8 cellular contexts compared by ENCODE assay signal in genomic region chr11:119108151-119108856, GRCh38. TPM values are rescaled to one million over a fixed set of nuclear protein-coding genes. Genes with fewer than 3 reads are reported as not detected.
DNase-seq lines count a peak whose midpoint lies in the region; ATAC-seq and TF ChIP-seq lines count a peak whose summit lies in the region.

No MANE protein-coding gene starts in this region.

- H3K4me3 Mint-ChIP-seq in activated CD4-positive, alpha-beta T cell treated with anti-CD3 and anti-CD28 coated beads, Interleukin-2, amount 10 ng/mL, durations not matched to agents 7 days and 5 days = peak overlapping the region; percentile 92
- H3K4me3 Mint-ChIP-seq in osteocyte (ENCODE audit: unreplicated experiment) = peak overlapping the region; percentile 84

- peaks cover 44% of the 10 kb centered on the region for H3K36me3 Mint-ChIP-seq in activated CD4-positive, alpha-beta T cell treated with anti-CD3 and anti-CD28 coated beads, Interleukin-2, amount 10 ng/mL, durations not matched to agents 7 days and 5 days (ENCODE audit: low read depth)
- H3K36me3 Mint-ChIP-seq in osteocyte (ENCODE audit: unreplicated experiment) = peaks cover 16% of the 10 kb centered on the region

- H3K27ac Mint-ChIP-seq in activated CD4-positive, alpha-beta T cell treated with anti-CD3 and anti-CD28 coated beads, Interleukin-2, amount 10 ng/mL, durations not matched to agents 7 days and 5 days = peak overlapping the region; percentile 89
- peak overlapping the region; percentile 82 for H3K27ac Mint-ChIP-seq in osteocyte (ENCODE audit: unreplicated experiment)

- H3K9me3 Mint-ChIP-seq in activated CD4-positive, alpha-beta T cell treated with anti-CD3 and anti-CD28 coated beads, Interleukin-2, amount 10 ng/mL, durations not matched to agents 7 days and 5 days = no peaks in the 10 kb centered on the region
- H3K9me3 Mint-ChIP-seq in osteocyte (ENCODE audit: unreplicated experiment) = no peaks in the 10 kb centered on the region

- CTCF ChIA-PET in activated CD4-positive, alpha-beta T cell treated with anti-CD3 and anti-CD28 coated beads, Interleukin-2, amount 10 ng/mL, durations not matched to agents 7 days and 5 days (lab: Charles Lee) = interaction anchor here (0.6 to 2.6 kb wide), 12 partner anchors 10 to 89 kb away, joined by 3 to 8 read pairs (median 3); partner anchors contain the start of genes HINFP, HMBS and NLRX1

- TF ChIP-seq CTCF in fibroblast of mammary gland (conservative IDR thresholded peaks at IDR 0.05; ENCODE audit: control insufficient read depth, insufficient read depth, low read depth, low read length) (no peak), osteocyte (IDR thresholded peaks at IDR 0.05) (no peak)

- peak; percentile 57 for DNase-seq in stimulated activated CD4-positive, alpha-beta T cell treated with anti-CD3 and anti-CD28 coated beads, Interleukin-15, amount 100 ng/mL, for 24 hours
- DNase-seq in stimulated activated CD4-positive, alpha-beta T cell treated with anti-CD3 and anti-CD28 coated beads, Interleukin-12 subunit alpha, Interleukin-12 subunit beta, amount 100 ng/mL, for 4 hours = no peak
- peak; percentile 53 for DNase-seq in MV-4-11 (lab: John Stamatoyannopoulos, UW)
- DNase-seq in activated CD4-positive, alpha-beta T cell treated with anti-CD3 and anti-CD28 coated beads, Interleukin-2, amount 10 ng/mL, durations not matched to agents 7 days and 5 days = peak; percentile 59
- DNase-seq in fibroblast of mammary gland (ENCODE audit: low read depth) = peak; percentile 14
- DNase-seq in osteocyte (ENCODE audit: extremely low spot score, unreplicated experiment) = no peak

- peak overlapping the region; percentile 67 for H3K4me3 ChIP-seq in fibroblast of mammary gland (ENCODE audit: control insufficient read depth, low read depth, low read length)

- POLR2A ChIA-PET in activated CD4-positive, alpha-beta T cell treated with anti-CD3 and anti-CD28 coated beads, Interleukin-2, amount 10 ng/mL, durations not matched to agents 7 days and 5 days (lab: Charles Lee) = no interaction called here

- no peaks in the 10 kb centered on the region for H3K27me3 Mint-ChIP-seq in activated CD4-positive, alpha-beta T cell treated with anti-CD3 and anti-CD28 coated beads, Interleukin-2, amount 10 ng/mL, durations not matched to agents 7 days and 5 days
- no peaks in the 10 kb centered on the region for H3K27me3 Mint-ChIP-seq in osteocyte (ENCODE audit: unreplicated experiment)

- ATAC-seq in HG02798 (IDR thresholded peaks at IDR 0.05; ENCODE audit: poor library complexity, unreplicated experiment) (no peak), GM18873 (IDR thresholded peaks at IDR 0.05; ENCODE audit: low FRiP score, unreplicated experiment) (no peak)

- peaks cover 52% of the 10 kb centered on the region for H3K4me1 Mint-ChIP-seq in activated CD4-positive, alpha-beta T cell treated with anti-CD3 and anti-CD28 coated beads, Interleukin-2, amount 10 ng/mL, durations not matched to agents 7 days and 5 days
- H3K4me1 Mint-ChIP-seq in osteocyte (ENCODE audit: unreplicated experiment) = peaks cover 35% of the 10 kb centered on the region

RNA-seq across cellular contexts. Expression of gene C2CD2L, which starts 1.2 kb away (rescaled TPM):
- total RNA-seq in activated CD4-positive, alpha-beta T cell treated with anti-CD3 and anti-CD28 coated beads, Interleukin-2, amount 10 ng/mL, durations not matched to agents 7 days and 5 days = 10 to 100 TPM; 28.4 to 30.0 TPM
- total RNA-seq in osteocyte = 10.9 and 11.7 TPM in 2 replicates

RNA-seq across cellular contexts. Expression of gene DPAGT1, which starts 6.7 kb away (rescaled TPM):
- 10 to 100 TPM; 48.7 to 60.3 TPM for total RNA-seq in activated CD4-positive, alpha-beta T cell treated with anti-CD3 and anti-CD28 coated beads, Interleukin-2, amount 10 ng/mL, durations not matched to agents 7 days and 5 days
- total RNA-seq in osteocyte = 44.4 and 45.2 TPM in 2 replicates

RNA-seq across cellular contexts. Expression of gene HINFP, which starts 13.1 kb away (rescaled TPM):
- total RNA-seq in activated CD4-positive, alpha-beta T cell treated with anti-CD3 and anti-CD28 coated beads, Interleukin-2, amount 10 ng/mL, durations not matched to agents 7 days and 5 days = 10 to 100 TPM; 47.6 to 48.0 TPM
- 26.1 and 27.6 TPM in 2 replicates for total RNA-seq in osteocyte

RNA-seq across cellular contexts. Expression of gene HMBS, which starts 23.6 kb away (rescaled TPM):
- total RNA-seq in activated CD4-positive, alpha-beta T cell treated with anti-CD3 and anti-CD28 coated beads, Interleukin-2, amount 10 ng/mL, durations not matched to agents 7 days and 5 days = 10 to 100 TPM; 21.6 to 23.2 TPM
- total RNA-seq in osteocyte = 15.7 and 18.6 TPM in 2 replicates

RNA-seq across cellular contexts. Expression of gene ABCG4, which starts 40.5 kb away (rescaled TPM):
- total RNA-seq in activated CD4-positive, alpha-beta T cell treated with anti-CD3 and anti-CD28 coated beads, Interleukin-2, amount 10 ng/mL, durations not matched to agents 7 days and 5 days = under 1 TPM in 1 of 2 experiments, not detected in 1; 0.15 TPM
- 0.63 and 0.75 TPM in 2 replicates for total RNA-seq in osteocyte

Comparison
In these comparisons a context has a peak if more than half of its experiments do, and no peak if none do; other contexts are left out.
1. DNase-seq: peak in stimulated activated CD4-positive, alpha-beta T cell treated with anti-CD3 and anti-CD28 coated beads, Interleukin-15, amount 100 ng/mL, for 24 hours (single experiment), MV-4-11 (single experiment), activated CD4-positive, alpha-beta T cell treated with anti-CD3 and anti-CD28 coated beads, Interleukin-2, amount 10 ng/mL, durations not matched to agents 7 days and 5 days (single experiment) and fibroblast of mammary gland (single experiment); none in stimulated activated CD4-positive, alpha-beta T cell treated with anti-CD3 and anti-CD28 coated beads, Interleukin-12 subunit alpha, Interleukin-12 subunit beta, amount 100 ng/mL, for 4 hours (single experiment) and osteocyte (single experiment).